17 cellular contexts compared by ENCODE assay signal in genomic region chr12:10900972-10901371, GRCh38. TPM values are rescaled to one million over a fixed set of nuclear protein-coding genes. Genes with fewer than 3 reads are reported as not detected.
DNase-seq lines count a peak whose midpoint lies in the region; ATAC-seq and TF ChIP-seq lines count a peak whose summit lies in the region.
"Had no signal": no experiment of that assay in that cellular context is flagged by ENCODE, and none has a peak within 500 bp of the region (broad histone marks: within the 10 kb centered on the region; RNA-seq: fewer than 3 reads in every experiment).

No MANE protein-coding gene starts in this region.

- no peak overlapping the region for H3K4me2 ChIP-seq in GM23338

- no peak overlapping the region for H3K4me3 ChIP-seq in GM23338
- H3K4me3 ChIP-seq in esophagus (ENCODE audit: low read depth in 1 of 2, low read length in 2 of 2), result no peak overlapping the region
- no peak overlapping the region for H3K4me3 ChIP-seq in left lung
- no peak overlapping the region for H3K4me3 ChIP-seq in heart right ventricle

- no peaks in the 10 kb centered on the region for H3K36me3 ChIP-seq in GM23338 (ENCODE audit: insufficient read depth)
- no peaks in the 10 kb centered on the region for H3K36me3 ChIP-seq in esophagus (ENCODE audit: control insufficient read depth in 2 of 2, insufficient read depth in 2 of 2, low read length in 1 of 2)
- no peaks in the 10 kb centered on the region for H3K36me3 ChIP-seq in left lung
- H3K36me3 ChIP-seq in heart right ventricle, result peaks cover 0 to 21% (median 0%) of the 10 kb centered on the region in 9 donors
- H3K36me3 ChIP-seq: BE2C had no signal

- H3K27ac Mint-ChIP-seq in GM23338, result peak overlapping the region; percentile 59; the same call in 1 of the 2 replicates
- H3K27ac Mint-ChIP-seq: CD4-positive, CD25-positive, alpha-beta regulatory T cell; CD8-positive, alpha-beta memory T cell; HFFc6 had no signal

- H3K4me1 ChIP-seq in GM23338 (ENCODE audit: insufficient read depth) (no peaks in the 10 kb centered on the region), esophagus (ENCODE audit: control insufficient read depth in 2 of 2, insufficient read depth in 2 of 2, low read length in 1 of 2) (peaks cover 0 to 3% of the 10 kb centered on the region in 2 donors), left lung (no peaks in the 10 kb centered on the region), heart right ventricle (no peaks in the 10 kb centered on the region)
- H3K4me1 ChIP-seq: BE2C had no signal

- H3K36me3 Mint-ChIP-seq in GM23338 (ENCODE audit: low read depth), result peaks cover 25% of the 10 kb centered on the region

- no peak overlapping the region for H3K4me3 Mint-ChIP-seq in GM23338
- H3K4me3 Mint-ChIP-seq: CD4-positive, CD25-positive, alpha-beta regulatory T cell; CD8-positive, alpha-beta memory T cell; HFFc6 had no signal

- no peak overlapping the region for H3K27ac ChIP-seq in GM23338 (ENCODE audit: low read depth)
- H3K27ac ChIP-seq in esophagus (ENCODE audit: low read depth in 2 of 2, low read length in 1 of 2), result peak overlapping the region; percentile 17 to 72
- no peak overlapping the region for H3K27ac ChIP-seq in left lung
- no peak overlapping the region for H3K27ac ChIP-seq in heart right ventricle
- H3K27ac ChIP-seq: HL-60 had no signal

- intact Hi-C loops in left lung (cut with DNase I) (no loop called here), heart right ventricle (cut with DNase I) (no loop called here)

- H3K9me3 Mint-ChIP-seq in GM23338, result peaks cover 22% of the 10 kb centered on the region

- no peak for DNase-seq in GM23338 (ENCODE audit: low spot score)
- DNase-seq in left lung, result no peak
- DNase-seq in NCI-H446 treated with DMSO at 0.1 percent for 48 hours (lab: John Stamatoyannopoulos, UW), result no peak
- DNase-seq in heart right ventricle, result no peak
- DNase-seq: BE2C; C1 segment of cervical spinal cord; CD4-positive, CD25-positive, alpha-beta regulatory T cell; CD8-positive, alpha-beta memory T cell; COR-L47; GOT3; H7; HFFc6 had no signal

- no peaks in the 10 kb centered on the region for H3K4me1 Mint-ChIP-seq in GM23338

- no peaks in the 10 kb centered on the region for H4K20me1 ChIP-seq in GM23338 (replicated peaks; ENCODE audit: insufficient read depth)

- H3K27me3 Mint-ChIP-seq in GM23338 (ENCODE audit: insufficient read depth, low read depth, poor library complexity), result no peaks in the 10 kb centered on the region
- H3K27me3 Mint-ChIP-seq: CD4-positive, CD25-positive, alpha-beta regulatory T cell; CD8-positive, alpha-beta memory T cell had no signal

- H3K9me3 ChIP-seq in esophagus (ENCODE audit: control insufficient read depth in 2 of 2, insufficient read depth in 1 of 2, low read depth in 1 of 2, low read length in 1 of 2) (no peaks in the 10 kb centered on the region), left lung (peaks cover 6 to 41% of the 10 kb centered on the region in 2 donors), heart right ventricle (peaks cover 0 to 45% (median 30%) of the 10 kb centered on the region in 11 donors)
- H3K9me3 ChIP-seq: BE2C had no signal

- no peak overlapping the region for H2AFZ ChIP-seq in GM23338

- no peaks in the 10 kb centered on the region for H3K27me3 ChIP-seq in GM23338 (ENCODE audit: insufficient read depth)
- H3K27me3 ChIP-seq in esophagus (ENCODE audit: control insufficient read depth in 1 of 2, insufficient read depth in 2 of 2, low read length in 2 of 2), result no peaks in the 10 kb centered on the region
- no peaks in the 10 kb centered on the region for H3K27me3 ChIP-seq in left lung
- no peaks in the 10 kb centered on the region for H3K27me3 ChIP-seq in heart right ventricle
- H3K27me3 ChIP-seq: BE2C had no signal

- ATAC-seq in GM23338 (no peak), left lung (peak; percentile 66), GM19463 (IDR thresholded peaks at IDR 0.05; ENCODE audit: unreplicated experiment) (no peak), heart right ventricle (no peak)

- H3F3A ChIP-seq in GM23338 (replicated peaks; ENCODE audit: low read depth), result no peaks in the 10 kb centered on the region

- WGBS in esophagus, 2 donors, result 76 to 94% methylated on average over 1 of the region's 1 CpG
- 100% methylated on average over 1 of the region's 1 CpG for WGBS in heart right ventricle, 2 donors

- no peaks in the 10 kb centered on the region; the same call in 1 of the 2 replicates for H3K9me2 ChIP-seq in GM23338 (ENCODE audit: insufficient read depth)

- no peak for TF ChIP-seq CTCF in GM23338 (conservative IDR thresholded peaks at IDR 0.05; ENCODE audit: low read depth in 2 of 2)
- TF ChIP-seq CTCF in left lung (IDR thresholded peaks at IDR 0.05), result no peak
- no peak for TF ChIP-seq CTCF in heart right ventricle (IDR thresholded peaks at IDR 0.05)

- 0 out of 2 replicates have a peak, but pooled peaks cover 3% of the 10 kb centered on the region for H3K79me2 ChIP-seq in GM23338 (replicated peaks; ENCODE audit: insufficient read depth)

TF ChIP-seq in GM23338, 12 proteins besides CTCF, POLR2A, EP300 and RAD21 (continues in another document):
- TF ChIP-seq EZH2 (IDR thresholded peaks at IDR 0.05; ENCODE audit: low read depth, unreplicated experiment) (no peak), ZNF331 (CRISPR knock-in tag; IDR thresholded peaks at IDR 0.05; ENCODE audit: low read depth) (no peak), CREB1 (CRISPR knock-in tag; IDR thresholded peaks at IDR 0.05; ENCODE audit: low read depth) (no peak), POLR2AphosphoS5 (IDR thresholded peaks at IDR 0.05; ENCODE audit: low read depth) (no peak), REST (IDR thresholded peaks at IDR 0.05; ENCODE audit: unreplicated experiment) (no peak)

RNA-seq across cellular contexts. Expression of gene TAS2R13, which starts 8.4 kb away (rescaled TPM):
- total RNA-seq in GM23338 (2014; rRNA removed; shearing (Covaris generic)), result 3.6 and 6.1 TPM in 2 replicates
- not detected in 2 replicates for polyA plus RNA-seq in GM23338 (2016; fragmentation: Nextera tagmentation; extraction: Ambion mirVana)
- polyA plus RNA-seq in esophagus, result not detected
- total RNA-seq in left lung, result 1 to 10 TPM in 1 of 2 donors, under 1 TPM in 1; 0.99 to 1.0 TPM
- 1 to 10 TPM in 1 of 10 donors, under 1 TPM in 9; 0.28 to 1.1 (median 0.46) TPM for total RNA-seq in heart right ventricle
- under 1 TPM; 0.04 to 0.15 TPM for polyA plus RNA-seq in heart right ventricle
- polyA plus RNA-seq: CD4-positive, CD25-positive, alpha-beta regulatory T cell; CD8-positive, alpha-beta memory T cell had no signal

RNA-seq across cellular contexts. Expression of gene PRH1, which starts 16.9 kb away (rescaled TPM):
- total RNA-seq in GM23338 (2014; rRNA removed; shearing (Covaris generic)), result 8.3 and 19.0 TPM in 2 replicates
- 34.2 and 42.9 TPM in 2 replicates for polyA plus RNA-seq in GM23338 (2016; fragmentation: Nextera tagmentation; extraction: Ambion mirVana)
- 1 to 10 TPM in 1 of 2 donors, under 1 TPM in 1; 0.35 to 1.3 TPM for polyA plus RNA-seq in esophagus
- 10 to 100 TPM; 10.6 to 12.0 TPM for total RNA-seq in left lung
- 10 to 100 TPM in 1 of 10 donors, 1 to 10 TPM in 9; 6.3 to 11.7 (median 7.0) TPM for total RNA-seq in heart right ventricle
- polyA plus RNA-seq in heart right ventricle, result 1 to 10 TPM; 2.4 TPM

RNA-seq across cellular contexts. Expression of gene PRH2, which starts 28.1 kb away (rescaled TPM):
- 0.69 TPM in 1 of 2 replicates, not detected in the other for total RNA-seq in GM23338 (2014; rRNA removed; shearing (Covaris generic))
- polyA plus RNA-seq in GM23338 (2016; fragmentation: Nextera tagmentation; extraction: Ambion mirVana) (0.36 TPM in 1 of 2 replicates, not detected in the other), esophagus (not detected), heart right ventricle (not detected)
- total RNA-seq in left lung (not detected), heart right ventricle (not detected)
- total RNA-seq: A172; CD4-positive, CD25-positive, alpha-beta regulatory T cell; CD8-positive, alpha-beta memory T cell; HFFc6; HT1080 had no signal
- polyA plus RNA-seq: CD4-positive, CD25-positive, alpha-beta regulatory T cell; CD8-positive, alpha-beta memory T cell had no signal

RNA-seq across cellular contexts. Expression of gene TAS2R14, which starts 38.1 kb away (rescaled TPM):
- 4.9 and 5.9 TPM in 2 replicates for total RNA-seq in GM23338 (2014; rRNA removed; shearing (Covaris generic))
- polyA plus RNA-seq in GM23338 (2016; fragmentation: Nextera tagmentation; extraction: Ambion mirVana), result 1.1 and 2.6 TPM in 2 replicates
- under 1 TPM; 0.35 to 0.94 TPM for polyA plus RNA-seq in esophagus
- total RNA-seq in left lung, result 1 to 10 TPM; 1.2 to 1.9 TPM
- 1 to 10 TPM in 4 of 10 donors, under 1 TPM in 6; 0.64 to 1.6 (median 0.91) TPM for total RNA-seq in heart right ventricle
- polyA plus RNA-seq in heart right ventricle, result 1 to 10 TPM in 1 of 2 donors, under 1 TPM in 1; 0.30 to 1.7 TPM

RNA-seq across cellular contexts. Expression of gene PRR4, which starts 51.7 kb away (rescaled TPM):
- total RNA-seq in GM23338 (2014; rRNA removed; shearing (Covaris generic)), result 2.1 TPM in 2 replicates
- polyA plus RNA-seq in GM23338 (2016; fragmentation: Nextera tagmentation; extraction: Ambion mirVana) (4.1 and 7.9 TPM in 2 replicates), esophagus (1 to 10 TPM; 2.1 to 3.3 TPM), heart right ventricle (10 to 100 TPM in 1 of 2 donors, 1 to 10 TPM in 1; 2.6 to 11.8 TPM)
- total RNA-seq in left lung (1 to 10 TPM; 1.2 to 1.4 TPM), heart right ventricle (1 to 10 TPM; 1.4 to 4.2 (median 1.9) TPM)

Comparison
In these comparisons a context has a peak if more than half of its experiments do, and no peak if none do; other contexts are left out.
1. H3K27ac ChIP-seq: peak in esophagus (2 of 2); none in GM23338 (single experiment), left lung (0 of 2) and heart right ventricle (0 of 10).